19 cellular contexts compared by ENCODE assay signal in the genomic region with DNA sequence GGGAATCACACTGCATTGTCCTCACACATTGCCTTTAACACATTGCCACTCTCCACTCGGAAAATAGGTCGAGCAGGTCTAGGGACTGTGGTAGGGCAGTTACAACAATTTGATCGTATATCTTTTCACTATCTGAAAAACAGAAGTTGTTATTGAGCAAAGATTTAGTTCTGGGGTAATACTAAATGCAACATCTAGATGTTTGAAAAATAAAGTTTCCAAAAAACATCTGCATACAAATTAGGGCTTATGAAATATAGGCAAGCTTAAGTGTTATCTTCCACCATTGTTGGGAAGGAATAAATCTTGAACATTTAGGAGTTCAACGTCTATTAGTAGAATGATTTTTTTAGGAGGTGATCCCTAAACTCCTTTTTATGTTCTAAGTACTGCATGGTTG. TPM values are rescaled to one million over a fixed set of nuclear protein-coding genes. Genes with fewer than 3 reads are reported as not detected.
DNase-seq lines count a peak whose midpoint lies in the region; FAIRE-seq and TF ChIP-seq lines count a peak whose summit lies in the region.
"Had no signal": no experiment of that assay in that cellular context is flagged by ENCODE, and none has a peak within 500 bp of the region (broad histone marks: within the 10 kb centered on the region; RNA-seq: fewer than 3 reads in every experiment).

No MANE protein-coding gene starts in this region.

- H3K4me1 ChIP-seq in KMS-11 (ENCODE audit: low read depth, poor library complexity, severe bottlenecking) = no peaks in the 10 kb centered on the region
- H3K4me1 ChIP-seq: uterus had no signal

- no peaks in the 10 kb centered on the region for H3K79me2 ChIP-seq in KMS-11 (ENCODE audit: insufficient read depth, low read depth)

- peak overlapping the region; percentile 40 for H3K4me3 Mint-ChIP-seq in T-helper 2 cell treated with Interferon-gamma antibody and Interleukin-4, amounts not matched to agents 5 μg/mL and 100 μg/mL, for 36 hours
- H3K4me3 Mint-ChIP-seq in glutamatergic neuron (ENCODE audit: unreplicated experiment) (peak overlapping the region; percentile 87), osteocyte (ENCODE audit: unreplicated experiment) (peak overlapping the region; percentile 68)
- H3K4me3 Mint-ChIP-seq: memory B cell had no signal

- H2AFZ ChIP-seq in KMS-11 (ENCODE audit: low read depth) = peak overlapping the region; percentile 73; the same call in 1 of the 2 replicates

- peaks cover 54% of the 10 kb centered on the region for H3K27me3 Mint-ChIP-seq in T-helper 2 cell treated with Interferon-gamma antibody and Interleukin-4, amounts not matched to agents 5 μg/mL and 100 μg/mL, for 36 hours (ENCODE audit: low read depth)
- H3K27me3 Mint-ChIP-seq in glutamatergic neuron (ENCODE audit: unreplicated experiment) (peaks cover 15% of the 10 kb centered on the region), osteocyte (ENCODE audit: unreplicated experiment) (peaks cover 85% of the 10 kb centered on the region)

- H3K27ac Mint-ChIP-seq in T-helper 2 cell treated with Interferon-gamma antibody and Interleukin-4, amounts not matched to agents 5 μg/mL and 100 μg/mL, for 36 hours = no peak overlapping the region
- no peak overlapping the region for H3K27ac Mint-ChIP-seq in glutamatergic neuron (ENCODE audit: unreplicated experiment)
- no peak overlapping the region for H3K27ac Mint-ChIP-seq in osteocyte (ENCODE audit: unreplicated experiment)
- H3K27ac Mint-ChIP-seq: memory B cell had no signal

- peak overlapping the region; percentile 42; the same call in 1 of the 2 replicates for H3K4me2 ChIP-seq in KMS-11

- no peak overlapping the region for H3K27ac ChIP-seq in KMS-11
- H3K27ac ChIP-seq: 22Rv1 had no signal

- FAIRE-seq in D721Med (lab: Jason Lieb, UNC) (no peak), GM12892 (lab: Jason Lieb, UNC) (no peak)
- FAIRE-seq: frontal cortex, GM18507 had no signal

- H4K20me1 ChIP-seq in KMS-11 (ENCODE audit: insufficient read depth) = no peaks in the 10 kb centered on the region

- no peak overlapping the region for H3K4me3 ChIP-seq in KMS-11 (IDR thresholded peaks at IDR 0.05; ENCODE audit: insufficient read depth, low read depth, low read length)

- no peak for TF ChIP-seq POLR2A in GM12892 (IDR thresholded peaks at IDR 0.05; ENCODE audit: low read depth, low read length)

- no peaks in the 10 kb centered on the region for H3K9me3 Mint-ChIP-seq in T-helper 2 cell treated with Interferon-gamma antibody and Interleukin-4, amounts not matched to agents 5 μg/mL and 100 μg/mL, for 36 hours
- H3K9me3 Mint-ChIP-seq in glutamatergic neuron (ENCODE audit: unreplicated experiment) = peaks cover 4% of the 10 kb centered on the region
- no peaks in the 10 kb centered on the region for H3K9me3 Mint-ChIP-seq in osteocyte (ENCODE audit: unreplicated experiment)
- H3K9me3 Mint-ChIP-seq: memory B cell had no signal

- DNase-seq in T-helper 2 cell treated with Interferon-gamma antibody and Interleukin-4, amounts not matched to agents 5 μg/mL and 100 μg/mL, for 36 hours (ENCODE audit: low spot score) = no peak
- no peak for DNase-seq in T-helper 2 cell
- DNase-seq in glutamatergic neuron = no peak
- DNase-seq in osteocyte (ENCODE audit: extremely low spot score, unreplicated experiment) = no peak
- no peak for DNase-seq in D721Med (ENCODE audit: insufficient read length, low spot score)
- DNase-seq in GM12892 (ENCODE audit: insufficient read length) = no peak
- DNase-seq in activated effector memory CD4-positive, alpha-beta T cell treated with anti-CD3 and anti-CD28 coated beads, Interleukin-2, amount 50 U/mL, for 16 hours = no peak
- DNase-seq: activated gamma-delta T cell, amniotic stem cell, naive B cell, NCI-H2029 had no signal

- no peak overlapping the region for H3K9ac ChIP-seq in KMS-11

- TF ChIP-seq CTCF in KMS-11 (conservative IDR thresholded peaks at IDR 0.05; ENCODE audit: low read depth, low read length) (no peak), glutamatergic neuron (IDR thresholded peaks at IDR 0.05; ENCODE audit: partially characterized antibody, unreplicated experiment) (no peak), osteocyte (IDR thresholded peaks at IDR 0.05) (no peak), D721Med (IDR thresholded peaks at IDR 0.05; ENCODE audit: insufficient read depth, missing control alignments) (no peak)

- no peaks in the 10 kb centered on the region for H3K36me3 ChIP-seq in KMS-11 (ENCODE audit: insufficient read depth)
- H3K36me3 ChIP-seq: uterus had no signal

- H3K36me3 Mint-ChIP-seq in T-helper 2 cell treated with Interferon-gamma antibody and Interleukin-4, amounts not matched to agents 5 μg/mL and 100 μg/mL, for 36 hours (ENCODE audit: low read depth) = no peaks in the 10 kb centered on the region
- no peaks in the 10 kb centered on the region for H3K36me3 Mint-ChIP-seq in glutamatergic neuron (ENCODE audit: unreplicated experiment)
- no peaks in the 10 kb centered on the region for H3K36me3 Mint-ChIP-seq in osteocyte (ENCODE audit: unreplicated experiment)
- H3K36me3 Mint-ChIP-seq: memory B cell, naive B cell had no signal

- H3K4me1 Mint-ChIP-seq in T-helper 2 cell treated with Interferon-gamma antibody and Interleukin-4, amounts not matched to agents 5 μg/mL and 100 μg/mL, for 36 hours (ENCODE audit: low read depth) = no peaks in the 10 kb centered on the region
- H3K4me1 Mint-ChIP-seq in glutamatergic neuron (ENCODE audit: low read depth, unreplicated experiment) (no peaks in the 10 kb centered on the region), osteocyte (ENCODE audit: unreplicated experiment) (peaks cover 13% of the 10 kb centered on the region)

- H3K27me3 ChIP-seq in KMS-11 (ENCODE audit: insufficient read depth, low read depth) = no peaks in the 10 kb centered on the region

RNA-seq across cellular contexts. Expression of gene HS6ST3, which starts 0.8 kb away (rescaled TPM):
- 1.3 TPM for total RNA-seq in glutamatergic neuron (ENCODE audit: unreplicated experiment)
- not detected in 2 replicates for total RNA-seq in osteocyte
- not detected for polyA plus RNA-seq in GM12892 (2012; ENCODE audit: missing spikeins)
- total RNA-seq: esophagus mucosa had no signal
- polyA plus RNA-seq: BJ had no signal

RNA-seq across cellular contexts. Expression of gene UGGT2, which starts 35.9 kb away (rescaled TPM):
- total RNA-seq in glutamatergic neuron (ENCODE audit: unreplicated experiment) (34.6 TPM), osteocyte (33.6 and 34.1 TPM in 2 replicates)
- polyA plus RNA-seq in GM12892 (2012; ENCODE audit: missing spikeins) = 9.7 TPM
